8 cellular contexts compared by ENCODE assay signal in genomic region chr12:7935773-7936581, GRCh38. TPM values are rescaled to one million over a fixed set of nuclear protein-coding genes. Genes with fewer than 3 reads are reported as not detected.
A peak's percentile ranks its signal among the peaks of the same experiment; 100 is the strongest.
DNase-seq lines count a peak whose midpoint lies in the region; ATAC-seq and TF ChIP-seq lines count a peak whose summit lies in the region.

SLC2A3 (minus strand) TSS chr12:7936187; CDS start chr12:7936034, 153 bp downstream.

- H3K27me3 Mint-ChIP-seq in activated CD4-positive, alpha-beta memory T cell treated with anti-CD3 and anti-CD28 coated beads for 36 hours = no peaks in the 10 kb centered on the region

- H3K36me3 Mint-ChIP-seq in activated CD4-positive, alpha-beta memory T cell treated with anti-CD3 and anti-CD28 coated beads for 36 hours = peaks cover 11% of the 10 kb centered on the region

- H3K36me3 ChIP-seq in BLaER1 = peaks cover 21% of the 10 kb centered on the region
- H3K36me3 ChIP-seq in right lobe of liver = no peaks in the 10 kb centered on the region

- H3K9ac ChIP-seq in BLaER1 = peak within 1 kb of the TSS; percentile 82

- intact Hi-C loops in activated CD4-positive, alpha-beta memory T cell treated with anti-CD3 and anti-CD28 coated beads for 36 hours (cut with micrococcal nuclease) = loop anchor here (1.0 to 10.0 kb wide), 5 partner anchors 24 to 291 kb away; partner anchors contain the start of gene NECAP1
- intact Hi-C loops in right lobe of liver (cut with DNase I) = no loop called here

- H3K9me3 Mint-ChIP-seq in activated CD4-positive, alpha-beta memory T cell treated with anti-CD3 and anti-CD28 coated beads for 36 hours = no peaks in the 10 kb centered on the region

- CTCF ChIA-PET in activated CD4-positive, alpha-beta memory T cell treated with anti-CD3 and anti-CD28 coated beads for 36 hours (lab: Charles Lee) = interaction anchor here (0.6 to 8.6 kb wide), 5 partner anchors 24 to 1086 kb away, joined by 3 to 161 read pairs (median 47); no protein-coding TSS in a partner anchor

- POLR2A ChIA-PET in activated CD4-positive, alpha-beta memory T cell treated with anti-CD3 and anti-CD28 coated beads for 36 hours (lab: Charles Lee) = interaction anchor here (0.6 to 8.0 kb wide), 15 partner anchors 9 to 1030 kb away, joined by 3 to 254 read pairs (median 3); partner anchors contain the start of genes C3AR1 and FOXJ2

- peaks cover 46% of the 10 kb centered on the region for H4K20me1 ChIP-seq in BLaER1

- no peak within 1 kb of the TSS for H3K4me3 Mint-ChIP-seq in activated CD4-positive, alpha-beta memory T cell treated with anti-CD3 and anti-CD28 coated beads for 36 hours

- peak; percentile 41 for ATAC-seq in GM21576 (IDR thresholded peaks at IDR 0.05; ENCODE audit: unreplicated experiment)
- peak; percentile 67 to 72 (median 69) for ATAC-seq in right lobe of liver
- ATAC-seq in GM21360 (IDR thresholded peaks at IDR 0.05; ENCODE audit: unreplicated experiment) = no peak

- H3K9me3 ChIP-seq in BLaER1 = no peaks in the 10 kb centered on the region
- H3K9me3 ChIP-seq in right lobe of liver = no peaks in the 10 kb centered on the region

- peak; percentile 82 for TF ChIP-seq POLR2A in right lobe of liver (IDR thresholded peaks at IDR 0.05)

- H3K27me3 ChIP-seq in BLaER1 = no peaks in the 10 kb centered on the region
- no peaks in the 10 kb centered on the region for H3K27me3 ChIP-seq in right lobe of liver

- H3K4me1 ChIP-seq in BLaER1 (peaks cover 43% of the 10 kb centered on the region), right lobe of liver (no peaks in the 10 kb centered on the region)

- peak within 1 kb of the TSS; percentile 81 for H3K27ac ChIP-seq in BLaER1
- H3K27ac ChIP-seq in right lobe of liver = peak within 1 kb of the TSS; percentile 67 to 83 (median 76)

- H3K27ac Mint-ChIP-seq in activated CD4-positive, alpha-beta memory T cell treated with anti-CD3 and anti-CD28 coated beads for 36 hours = no peak within 1 kb of the TSS

- TF ChIP-seq CTCF in right lobe of liver (IDR thresholded peaks at IDR 0.05) = no peak

- peaks cover 14% of the 10 kb centered on the region for H3K4me1 Mint-ChIP-seq in activated CD4-positive, alpha-beta memory T cell treated with anti-CD3 and anti-CD28 coated beads for 36 hours (ENCODE audit: low read depth)

- 6% methylated on average over 12 of the region's 13 CpGs for WGBS in right lobe of liver (ENCODE audit: insufficient coverage, low coverage, low lambda C conversion rate, missing lambda C conversion rate)

- H3K4me3 ChIP-seq in BLaER1 (peak within 1 kb of the TSS; percentile 74), right lobe of liver (peak within 1 kb of the TSS; percentile 34 to 46 (median 44))

- peak within 1 kb of the TSS; percentile 87 for H3K4me2 ChIP-seq in BLaER1

- peak; percentile 86 for DNase-seq in NCI-H524 treated with DMSO at 0.1 percent for 48 hours (lab: John Stamatoyannopoulos, UW)
- peak; percentile 91 for DNase-seq in activated CD4-positive, alpha-beta memory T cell treated with anti-CD3 and anti-CD28 coated beads for 36 hours
- DNase-seq in ecto neural progenitor cell (ENCODE audit: low spot score) = peak; percentile 84
- DNase-seq in right lobe of liver = peak in 1 of 3 donors; percentile 41
- peak; percentile 67 to 71 for DNase-seq in stimulated activated CD4-positive, alpha-beta T cell treated with anti-CD3 and anti-CD28 coated beads, Interleukin-2, amount 100 ng/mL, for 48 hours

RNA-seq across cellular contexts. Expression of gene SLC2A3, which starts in this region (rescaled TPM):
- 100 to 1,000 TPM; 310 to 315 TPM for total RNA-seq in activated CD4-positive, alpha-beta memory T cell treated with anti-CD3 and anti-CD28 coated beads for 36 hours
- 10 to 100 TPM in 2 of 6 experiments, 1 to 10 TPM in 4; 6.6 to 53.5 (median 8.4) TPM for total RNA-seq in right lobe of liver

Comparison
In these comparisons a context has a peak if more than half of its experiments do, and no peak if none do; other contexts are left out.
1. RNA of gene SLC2A3 (total RNA-seq): 310 to 315 TPM in activated CD4-positive, alpha-beta memory T cell treated with anti-CD3 and anti-CD28 coated beads for 36 hours; 6.6 to 53.5 TPM in right lobe of liver; every median in the first group is over 4 times any median in the second.